ENCODE assay signal across 8 cellular contexts in the genomic region with DNA sequence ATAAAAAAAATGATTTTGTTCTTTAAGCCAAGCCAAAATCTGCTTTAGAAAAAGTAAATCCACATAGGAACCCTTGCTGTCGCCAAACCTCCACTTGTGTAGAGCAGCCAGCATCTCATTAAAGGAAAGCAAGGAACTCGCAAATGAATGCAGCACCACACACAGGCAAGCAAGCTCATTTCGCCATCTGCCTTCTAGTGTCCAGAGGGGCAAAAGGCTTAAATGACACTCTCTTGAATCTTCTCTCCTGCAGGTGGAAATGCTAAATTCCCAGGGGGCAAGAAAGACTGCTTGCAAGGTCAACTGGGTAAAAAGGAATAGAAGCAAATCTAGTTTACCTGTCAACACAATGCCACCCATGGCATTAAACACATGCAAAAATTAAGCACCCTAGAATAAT. TPM values are rescaled to one million over a fixed set of nuclear protein-coding genes. Genes with fewer than 3 reads are reported as not detected.
DNase-seq lines count a peak whose midpoint lies in the region; ATAC-seq and TF ChIP-seq lines count a peak whose summit lies in the region.

No MANE protein-coding gene starts in this region.

- no peaks in the 10 kb centered on the region for H3K36me3 Mint-ChIP-seq in type B pancreatic cell

- peak overlapping the region; percentile 95 for H3K4me3 Mint-ChIP-seq in type B pancreatic cell

- H3K27me3 ChIP-seq in NT2/D1 (ENCODE audit: insufficient read depth, insufficient read length), result peaks cover 3% of the 10 kb centered on the region

- peaks cover 5% of the 10 kb centered on the region for H3K4me1 ChIP-seq in NT2/D1 (ENCODE audit: insufficient read depth, insufficient read length)

- peak overlapping the region; percentile 97 for H3K27ac Mint-ChIP-seq in type B pancreatic cell

- H3K9ac ChIP-seq in NT2/D1 (ENCODE audit: insufficient read length, low read depth), result no peak overlapping the region

- H3K9me3 ChIP-seq in NT2/D1 (ENCODE audit: insufficient read depth, low read length), result no peaks in the 10 kb centered on the region

- TF ChIP-seq CTCF in fibroblast of mammary gland (conservative IDR thresholded peaks at IDR 0.05; ENCODE audit: control insufficient read depth, insufficient read depth, low read depth, low read length), result peak; percentile 36
- TF ChIP-seq CTCF in type B pancreatic cell (conservative IDR thresholded peaks at IDR 0.05), result peak; percentile 32

- H3K36me3 ChIP-seq in NT2/D1 (ENCODE audit: insufficient read depth, insufficient read length, low read length), result no peaks in the 10 kb centered on the region

- ATAC-seq in HG02870 (IDR thresholded peaks at IDR 0.05; ENCODE audit: unreplicated experiment), result peak; percentile 23

- H3K4me3 ChIP-seq in NT2/D1 (ENCODE audit: insufficient read length, low read depth) (no peak overlapping the region), fibroblast of mammary gland (ENCODE audit: control insufficient read depth, low read depth, low read length) (no peak overlapping the region)

- peaks cover 20% of the 10 kb centered on the region for H3K27me3 Mint-ChIP-seq in type B pancreatic cell

- peak; percentile 27 for DNase-seq in NOMO-1 treated with DMSO at 0.1 percent for 48 hours (lab: John Stamatoyannopoulos, UW; ENCODE audit: unreplicated experiment)
- DNase-seq in NOMO-1 treated with dmso at 0.1 percent for 144 hours (lab: John Stamatoyannopoulos, UW; ENCODE audit: unreplicated experiment), result no peak
- peak; percentile 40 for DNase-seq in NT2/D1 (ENCODE audit: low read depth, low spot score)
- DNase-seq in fibroblast of mammary gland (ENCODE audit: low read depth), result peak; percentile 59
- no peak for DNase-seq in type B pancreatic cell (ENCODE audit: extremely low spot score, unreplicated experiment)
- DNase-seq in mucosa of gallbladder (ENCODE audit: low spot score), result no peak
- no peak for DNase-seq in GOT3 (lab: John Stamatoyannopoulos, UW)

- no peaks in the 10 kb centered on the region for H3K9me3 Mint-ChIP-seq in type B pancreatic cell

- peaks cover 20% of the 10 kb centered on the region for H3K4me1 Mint-ChIP-seq in type B pancreatic cell (ENCODE audit: unreplicated experiment)

RNA-seq across cellular contexts. Expression of a gene that starts 2.4 kb away (rescaled TPM):
- 14.1 and 23.1 TPM in 2 replicates for total RNA-seq in type B pancreatic cell (ENCODE audit: low replicate concordance)
- total RNA-seq in mucosa of gallbladder, result 8.7 TPM

Comparison
In these comparisons a context has a peak if more than half of its experiments do, and no peak if none do; other contexts are left out.
1. DNase-seq: peak in NOMO-1 treated with DMSO at 0.1 percent for 48 hours (single experiment), NT2/D1 (single experiment) and fibroblast of mammary gland (single experiment); none in NOMO-1 treated with dmso at 0.1 percent for 144 hours (single experiment), type B pancreatic cell (single experiment), mucosa of gallbladder (single experiment) and GOT3 (single experiment).